1 cellular context compared by ENCODE assay signal in the genomic region with DNA sequence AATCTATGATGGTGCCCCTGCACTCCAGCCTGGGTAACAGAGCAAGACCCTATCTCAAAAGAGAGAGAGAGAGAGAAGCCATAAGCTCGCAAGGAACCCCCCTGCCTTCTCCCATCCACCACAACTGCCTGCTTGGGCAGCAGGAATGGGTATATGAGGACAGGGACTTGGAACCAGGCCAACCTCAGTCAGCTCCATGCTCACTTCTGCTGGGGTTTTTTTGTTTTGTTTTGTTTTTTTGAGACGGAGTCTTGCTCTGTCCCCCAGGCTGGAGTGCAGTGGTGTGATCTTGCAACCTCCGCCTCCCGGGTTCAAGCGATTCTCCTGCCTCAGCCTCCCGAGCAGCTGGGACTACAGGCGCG.
A peak's percentile ranks its signal among the peaks of the same experiment; 100 is the strongest.
TF ChIP-seq lines count a peak whose summit lies in the region.

No MANE protein-coding gene starts in this region.

TF ChIP-seq in Ishikawa, 13 proteins besides CTCF, POLR2A, EP300 and RAD21:
- TF ChIP-seq NFIC (IDR thresholded peaks at IDR 0.05): 0 out of 2 replicates have a peak, but pooled peaks have one; percentile 8
